Comparison of ENCODE assay signal across 1 cellular context in genomic region chr14:68522510-68523325, GRCh38.
TF ChIP-seq lines count a peak whose summit lies in the region.

No MANE protein-coding gene starts in this region.

TF ChIP-seq in HepG2, 621 proteins besides CTCF, POLR2A, EP300 and RAD21 (continued from another document):
- TF ChIP-seq SP4 (CRISPR knock-in tag; IDR thresholded peaks at IDR 0.05) (no peak), PBX2 (CRISPR knock-in tag; IDR thresholded peaks at IDR 0.05) (no peak)
TF ChIP-seq in HepG2: peak in this region for 3.
